1 cellular context compared by ENCODE assay signal in the genomic region with DNA sequence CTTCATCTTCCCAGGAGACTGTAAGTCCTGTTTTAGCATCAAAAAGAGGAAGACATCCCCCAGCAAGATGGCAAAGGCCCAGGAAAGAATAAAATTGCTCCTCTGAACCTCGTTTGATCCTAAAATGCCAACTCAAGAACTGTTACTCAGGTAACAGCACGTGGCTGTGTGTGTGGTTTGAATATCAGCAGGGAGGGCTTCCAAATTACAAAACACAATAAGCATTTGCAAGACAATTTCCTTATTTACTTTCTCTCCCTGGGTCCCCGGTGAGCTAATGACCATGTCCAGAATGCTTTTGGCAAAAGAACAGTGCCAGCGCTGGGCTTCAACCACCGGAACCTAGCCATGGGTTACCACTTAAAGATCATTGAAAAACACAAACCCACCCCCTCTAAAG.
TF ChIP-seq lines count a peak whose summit lies in the region.

No MANE protein-coding gene starts in this region.

TF ChIP-seq in H1, 55 proteins besides CTCF, POLR2A, EP300 and RAD21:
- TF ChIP-seq SIX5 (IDR thresholded peaks at IDR 0.05; ENCODE audit: low read depth, low read length) (no peak), POLR2AphosphoS5 (IDR thresholded peaks at IDR 0.05; ENCODE audit: low read depth, low read length) (no peak), BCL11A (IDR thresholded peaks at IDR 0.05; ENCODE audit: low read depth in 2 of 2, low read length in 2 of 2) (no peak), HDAC6 (IDR thresholded peaks at IDR 0.05; ENCODE audit: low read depth, low read length) (no peak), KDM5A (IDR thresholded peaks at IDR 0.05; ENCODE audit: low read length) (no peak)
- TF ChIP-seq, protein P1, sequence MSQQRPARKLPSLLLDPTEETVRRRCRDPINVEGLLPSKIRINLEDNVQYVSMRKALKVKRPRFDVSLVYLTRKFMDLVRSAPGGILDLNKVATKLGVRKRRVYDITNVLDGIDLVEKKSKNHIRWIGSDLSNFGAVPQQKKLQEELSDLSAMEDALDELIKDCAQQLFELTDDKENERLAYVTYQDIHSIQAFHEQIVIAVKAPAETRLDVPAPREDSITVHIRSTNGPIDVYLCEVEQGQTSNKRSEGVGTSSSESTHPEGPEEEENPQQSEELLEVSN (IDR thresholded peaks at IDR 0.05), result peak; percentile 76
- TF ChIP-seq, protein P2, sequence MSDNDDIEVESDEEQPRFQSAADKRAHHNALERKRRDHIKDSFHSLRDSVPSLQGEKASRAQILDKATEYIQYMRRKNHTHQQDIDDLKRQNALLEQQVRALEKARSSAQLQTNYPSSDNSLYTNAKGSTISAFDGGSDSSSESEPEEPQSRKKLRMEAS (IDR thresholded peaks at IDR 0.05), result peak; percentile 88
TF ChIP-seq in H1: peak in this region for 2.
